Comparison of ENCODE assay signal across 1 cellular context in genomic region chr10:102714621-102715455, GRCh38.
TF ChIP-seq lines count a peak whose summit lies in the region.

A gene with protein sequence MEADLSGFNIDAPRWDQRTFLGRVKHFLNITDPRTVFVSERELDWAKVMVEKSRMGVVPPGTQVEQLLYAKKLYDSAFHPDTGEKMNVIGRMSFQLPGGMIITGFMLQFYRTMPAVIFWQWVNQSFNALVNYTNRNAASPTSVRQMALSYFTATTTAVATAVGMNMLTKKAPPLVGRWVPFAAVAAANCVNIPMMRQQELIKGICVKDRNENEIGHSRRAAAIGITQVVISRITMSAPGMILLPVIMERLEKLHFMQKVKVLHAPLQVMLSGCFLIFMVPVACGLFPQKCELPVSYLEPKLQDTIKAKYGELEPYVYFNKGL (plus strand): TSS chr10:102714636. CDS start chr10:102726637, 12,001 bp downstream.

TF ChIP-seq in HepG2, 621 proteins besides CTCF, POLR2A, EP300 and RAD21 (continued from another document and continues in another):
- TF ChIP-seq, protein P1, sequence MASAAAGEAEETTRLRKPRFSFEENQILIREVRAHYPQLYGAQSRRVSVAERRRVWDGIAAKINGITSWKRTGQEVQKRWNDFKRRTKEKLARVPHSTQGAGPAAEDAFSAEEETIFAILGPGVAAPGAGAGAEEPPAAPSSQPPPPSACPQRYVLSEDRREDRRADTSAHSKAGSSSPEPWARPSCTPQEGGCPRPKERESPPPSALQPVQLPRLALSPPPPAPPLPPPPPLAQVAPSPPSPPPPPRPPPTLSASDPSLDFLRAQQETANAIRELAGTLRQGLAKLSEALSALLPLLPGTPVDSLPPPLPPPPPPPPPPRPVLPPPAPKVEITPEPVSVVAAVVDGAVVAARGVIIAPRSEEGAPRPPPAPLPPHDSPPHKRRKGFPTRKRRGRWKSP (CRISPR knock-in tag; IDR thresholded peaks at IDR 0.05) = 0 out of 2 replicates have a peak, but pooled peaks have one; percentile 42
- TF ChIP-seq NFKBIZ (CRISPR knock-in tag; IDR thresholded peaks at IDR 0.05) (no peak), ZNF674 (CRISPR knock-in tag; IDR thresholded peaks at IDR 0.05; ENCODE audit: low read depth) (no peak), BHLHE40 (IDR thresholded peaks at IDR 0.05; ENCODE audit: low read length) (no peak), RCOR2 (CRISPR knock-in tag; IDR thresholded peaks at IDR 0.05) (no peak), ZNF646 (CRISPR knock-in tag; IDR thresholded peaks at IDR 0.05) (0 out of 2 replicates have a peak, but pooled peaks have one; percentile 20), ZNF678 (CRISPR knock-in tag; IDR thresholded peaks at IDR 0.05) (0 out of 2 replicates have a peak, but pooled peaks have one; percentile 64), ZNF598 (CRISPR knock-in tag; IDR thresholded peaks at IDR 0.05; ENCODE audit: borderline replicate concordance) (peak; percentile 50; the same call in 1 of the 2 replicates), NCOA1 (CRISPR knock-in tag; IDR thresholded peaks at IDR 0.05) (no peak), ZNF605 (CRISPR knock-in tag; IDR thresholded peaks at IDR 0.05) (peak; percentile 94), KLF6 (CRISPR knock-in tag; IDR thresholded peaks at IDR 0.05) (no peak), U2AF1 (optimal IDR thresholded peaks at IDR 0.05; ENCODE audit: low read depth, low read length) (no peak), SNAI1 (CRISPR knock-in tag; IDR thresholded peaks at IDR 0.05; ENCODE audit: borderline replicate concordance) (peak; percentile 75; the same call in 1 of the 2 replicates), ZNF138 (CRISPR knock-in tag; IDR thresholded peaks at IDR 0.05; ENCODE audit: low read depth) (0 out of 2 replicates have a peak, but pooled peaks have one; percentile 16), ZZZ3 (CRISPR knock-in tag; IDR thresholded peaks at IDR 0.05; ENCODE audit: borderline replicate concordance) (peak; percentile 66; the same call in 1 of the 2 replicates), ZFY (CRISPR knock-in tag; IDR thresholded peaks at IDR 0.05) (peak; percentile 59), ZNF589 (CRISPR knock-in tag; conservative IDR thresholded peaks at IDR 0.05) (no peak; the same call in 1 of the 2 replicates), ZNF749 (CRISPR knock-in tag; IDR thresholded peaks at IDR 0.05; ENCODE audit: borderline replicate concordance) (no peak), PPARG (CRISPR knock-in tag; conservative IDR thresholded peaks at IDR 0.05) (0 out of 2 replicates have a peak, but pooled peaks have one; percentile 14), ZKSCAN8 (CRISPR knock-in tag; IDR thresholded peaks at IDR 0.05; ENCODE audit: borderline replicate concordance) (no peak), SRF (IDR thresholded peaks at IDR 0.05; ENCODE audit: low read depth, low read length) (no peak), PREB (CRISPR knock-in tag; IDR thresholded peaks at IDR 0.05) (no peak), ELF4 (CRISPR knock-in tag; IDR thresholded peaks at IDR 0.05; ENCODE audit: borderline replicate concordance) (no peak), ZFP41 (CRISPR knock-in tag; IDR thresholded peaks at IDR 0.05; ENCODE audit: borderline replicate concordance) (no peak), MXI1 (IDR thresholded peaks at IDR 0.05; ENCODE audit: borderline replicate concordance, low read depth, low read length) (peak; percentile 48), JUN (CRISPR knock-in tag; IDR thresholded peaks at IDR 0.05) (no peak), ZNF329 (CRISPR knock-in tag; IDR thresholded peaks at IDR 0.05; ENCODE audit: low read depth) (0 out of 2 replicates have a peak, but pooled peaks have one; percentile 22), POLR2AphosphoS5 (IDR thresholded peaks at IDR 0.05; ENCODE audit: low read depth, low read length) (peak; percentile 82), ZNF547 (CRISPR knock-in tag; IDR thresholded peaks at IDR 0.05) (peak; percentile 89), ZNF350 (CRISPR knock-in tag; IDR thresholded peaks at IDR 0.05; ENCODE audit: borderline replicate concordance, low read depth) (0 out of 2 replicates have a peak, but pooled peaks have one; percentile 48), MBD4 (IDR thresholded peaks at IDR 0.05; ENCODE audit: borderline replicate concordance, low read length) (no peak), PAWR (CRISPR knock-in tag; IDR thresholded peaks at IDR 0.05; ENCODE audit: borderline replicate concordance) (peak; percentile 42; the same call in 1 of the 2 replicates), GATAD1 (CRISPR knock-in tag; IDR thresholded peaks at IDR 0.05) (peak; percentile 51), MXD4 (CRISPR knock-in tag; IDR thresholded peaks at IDR 0.05) (peak; percentile 88; the same call in 1 of the 2 replicates), ARNTL (CRISPR knock-in tag; IDR thresholded peaks at IDR 0.05) (peak; percentile 83), KAT7 (CRISPR knock-in tag; IDR thresholded peaks at IDR 0.05; ENCODE audit: borderline replicate concordance) (peak; percentile 43; the same call in 1 of the 2 replicates), KDM2A (CRISPR knock-in tag; IDR thresholded peaks at IDR 0.05; ENCODE audit: borderline replicate concordance, low read depth) (no peak), ZNF337 (CRISPR knock-in tag; IDR thresholded peaks at IDR 0.05; ENCODE audit: borderline replicate concordance, low read depth) (peak; percentile 90; the same call in 1 of the 2 replicates)
- TF ChIP-seq, protein P2, sequence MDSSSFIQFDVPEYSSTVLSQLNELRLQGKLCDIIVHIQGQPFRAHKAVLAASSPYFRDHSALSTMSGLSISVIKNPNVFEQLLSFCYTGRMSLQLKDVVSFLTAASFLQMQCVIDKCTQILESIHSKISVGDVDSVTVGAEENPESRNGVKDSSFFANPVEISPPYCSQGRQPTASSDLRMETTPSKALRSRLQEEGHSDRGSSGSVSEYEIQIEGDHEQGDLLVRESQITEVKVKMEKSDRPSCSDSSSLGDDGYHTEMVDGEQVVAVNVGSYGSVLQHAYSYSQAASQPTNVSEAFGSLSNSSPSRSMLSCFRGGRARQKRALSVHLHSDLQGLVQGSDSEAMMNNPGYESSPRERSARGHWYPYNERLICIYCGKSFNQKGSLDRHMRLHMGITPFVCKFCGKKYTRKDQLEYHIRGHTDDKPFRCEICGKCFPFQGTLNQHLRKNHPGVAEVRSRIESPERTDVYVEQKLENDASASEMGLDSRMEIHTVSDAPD (CRISPR knock-in tag; IDR thresholded peaks at IDR 0.05) = no peak
- TF ChIP-seq, protein P3, sequence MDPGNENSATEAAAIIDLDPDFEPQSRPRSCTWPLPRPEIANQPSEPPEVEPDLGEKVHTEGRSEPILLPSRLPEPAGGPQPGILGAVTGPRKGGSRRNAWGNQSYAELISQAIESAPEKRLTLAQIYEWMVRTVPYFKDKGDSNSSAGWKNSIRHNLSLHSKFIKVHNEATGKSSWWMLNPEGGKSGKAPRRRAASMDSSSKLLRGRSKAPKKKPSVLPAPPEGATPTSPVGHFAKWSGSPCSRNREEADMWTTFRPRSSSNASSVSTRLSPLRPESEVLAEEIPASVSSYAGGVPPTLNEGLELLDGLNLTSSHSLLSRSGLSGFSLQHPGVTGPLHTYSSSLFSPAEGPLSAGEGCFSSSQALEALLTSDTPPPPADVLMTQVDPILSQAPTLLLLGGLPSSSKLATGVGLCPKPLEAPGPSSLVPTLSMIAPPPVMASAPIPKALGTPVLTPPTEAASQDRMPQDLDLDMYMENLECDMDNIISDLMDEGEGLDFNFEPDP (CRISPR knock-in tag; conservative IDR thresholded peaks at IDR 0.05) = 0 out of 2 replicates have a peak, but pooled peaks have one; percentile 12
- TF ChIP-seq, protein P4, sequence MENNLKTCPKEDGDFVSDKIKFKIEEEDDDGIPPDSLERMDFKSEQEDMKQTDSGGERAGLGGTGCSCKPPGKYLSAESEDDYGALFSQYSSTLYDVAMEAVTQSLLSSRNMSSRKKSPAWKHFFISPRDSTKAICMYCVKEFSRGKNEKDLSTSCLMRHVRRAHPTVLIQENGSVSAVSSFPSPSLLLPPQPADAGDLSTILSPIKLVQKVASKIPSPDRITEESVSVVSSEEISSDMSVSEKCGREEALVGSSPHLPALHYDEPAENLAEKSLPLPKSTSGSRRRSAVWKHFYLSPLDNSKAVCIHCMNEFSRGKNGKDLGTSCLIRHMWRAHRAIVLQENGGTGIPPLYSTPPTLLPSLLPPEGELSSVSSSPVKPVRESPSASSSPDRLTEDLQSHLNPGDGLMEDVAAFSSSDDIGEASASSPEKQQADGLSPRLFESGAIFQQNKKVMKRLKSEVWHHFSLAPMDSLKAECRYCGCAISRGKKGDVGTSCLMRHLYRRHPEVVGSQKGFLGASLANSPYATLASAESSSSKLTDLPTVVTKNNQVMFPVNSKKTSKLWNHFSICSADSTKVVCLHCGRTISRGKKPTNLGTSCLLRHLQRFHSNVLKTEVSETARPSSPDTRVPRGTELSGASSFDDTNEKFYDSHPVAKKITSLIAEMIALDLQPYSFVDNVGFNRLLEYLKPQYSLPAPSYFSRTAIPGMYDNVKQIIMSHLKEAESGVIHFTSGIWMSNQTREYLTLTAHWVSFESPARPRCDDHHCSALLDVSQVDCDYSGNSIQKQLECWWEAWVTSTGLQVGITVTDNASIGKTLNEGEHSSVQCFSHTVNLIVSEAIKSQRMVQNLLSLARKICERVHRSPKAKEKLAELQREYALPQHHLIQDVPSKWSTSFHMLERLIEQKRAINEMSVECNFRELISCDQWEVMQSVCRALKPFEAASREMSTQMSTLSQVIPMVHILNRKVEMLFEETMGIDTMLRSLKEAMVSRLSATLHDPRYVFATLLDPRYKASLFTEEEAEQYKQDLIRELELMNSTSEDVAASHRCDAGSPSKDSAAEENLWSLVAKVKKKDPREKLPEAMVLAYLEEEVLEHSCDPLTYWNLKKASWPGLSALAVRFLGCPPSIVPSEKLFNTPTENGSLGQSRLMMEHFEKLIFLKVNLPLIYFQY (CRISPR knock-in tag; IDR thresholded peaks at IDR 0.05; ENCODE audit: borderline replicate concordance) = no peak
- TF ChIP-seq, protein P5, sequence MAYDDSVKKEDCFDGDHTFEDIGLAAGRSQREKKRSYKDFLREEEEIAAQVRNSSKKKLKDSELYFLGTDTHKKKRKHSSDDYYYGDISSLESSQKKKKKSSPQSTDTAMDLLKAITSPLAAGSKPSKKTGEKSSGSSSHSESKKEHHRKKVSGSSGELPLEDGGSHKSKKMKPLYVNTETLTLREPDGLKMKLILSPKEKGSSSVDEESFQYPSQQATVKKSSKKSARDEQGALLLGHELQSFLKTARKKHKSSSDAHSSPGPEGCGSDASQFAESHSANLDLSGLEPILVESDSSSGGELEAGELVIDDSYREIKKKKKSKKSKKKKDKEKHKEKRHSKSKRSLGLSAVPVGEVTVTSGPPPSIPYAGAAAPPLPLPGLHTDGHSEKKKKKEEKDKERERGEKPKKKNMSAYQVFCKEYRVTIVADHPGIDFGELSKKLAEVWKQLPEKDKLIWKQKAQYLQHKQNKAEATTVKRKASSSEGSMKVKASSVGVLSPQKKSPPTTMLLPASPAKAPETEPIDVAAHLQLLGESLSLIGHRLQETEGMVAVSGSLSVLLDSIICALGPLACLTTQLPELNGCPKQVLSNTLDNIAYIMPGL (CRISPR knock-in tag; IDR thresholded peaks at IDR 0.05; ENCODE audit: borderline replicate concordance in 1 of 2, low read depth in 1 of 2) = peak in 1 of 2 experiments; percentile 57; a peak in 1 of 4 replicates
- TF ChIP-seq, protein P6, sequence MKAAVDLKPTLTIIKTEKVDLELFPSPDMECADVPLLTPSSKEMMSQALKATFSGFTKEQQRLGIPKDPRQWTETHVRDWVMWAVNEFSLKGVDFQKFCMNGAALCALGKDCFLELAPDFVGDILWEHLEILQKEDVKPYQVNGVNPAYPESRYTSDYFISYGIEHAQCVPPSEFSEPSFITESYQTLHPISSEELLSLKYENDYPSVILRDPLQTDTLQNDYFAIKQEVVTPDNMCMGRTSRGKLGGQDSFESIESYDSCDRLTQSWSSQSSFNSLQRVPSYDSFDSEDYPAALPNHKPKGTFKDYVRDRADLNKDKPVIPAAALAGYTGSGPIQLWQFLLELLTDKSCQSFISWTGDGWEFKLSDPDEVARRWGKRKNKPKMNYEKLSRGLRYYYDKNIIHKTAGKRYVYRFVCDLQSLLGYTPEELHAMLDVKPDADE (CRISPR knock-in tag; IDR thresholded peaks at IDR 0.05) = no peak
